ENCODE assay signal across 9 cellular contexts in genomic region chr15:65421360-65422215, GRCh38. TPM values are rescaled to one million over a fixed set of nuclear protein-coding genes. Genes with fewer than 3 reads are reported as not detected.
DNase-seq lines count a peak whose midpoint lies in the region; ATAC-seq lines count a peak whose summit lies in the region.
"Had no signal": no experiment of that assay in that cellular context is flagged by ENCODE, and none has a peak within 500 bp of the region (broad histone marks: within the 10 kb centered on the region; RNA-seq: fewer than 3 reads in every experiment).

No MANE protein-coding gene starts in this region.

- H3K27me3 Mint-ChIP-seq in activated T-cell treated with anti-CD3 and anti-CD28 coated beads, Interleukin-2, amount 50 U/mL, for 72 hours (ENCODE audit: low read depth) = peaks cover 85% of the 10 kb centered on the region
- H3K27me3 Mint-ChIP-seq in T-cell = peaks cover 73 to 80% of the 10 kb centered on the region in 2 donors
- peaks cover 48 to 96% (median 76%) of the 10 kb centered on the region in 5 donors for H3K27me3 Mint-ChIP-seq in naive thymus-derived CD8-positive, alpha-beta T cell

- H3K27ac Mint-ChIP-seq in activated T-cell treated with anti-CD3 and anti-CD28 coated beads, Interleukin-2, amount 50 U/mL, for 72 hours = no peak overlapping the region
- H3K27ac Mint-ChIP-seq in T-cell = no peak overlapping the region
- peak overlapping the region in 1 of 10 donors; percentile 70 for H3K27ac Mint-ChIP-seq in naive thymus-derived CD8-positive, alpha-beta T cell

- H3K9me3 Mint-ChIP-seq in activated T-cell treated with anti-CD3 and anti-CD28 coated beads, Interleukin-2, amount 50 U/mL, for 72 hours = no peaks in the 10 kb centered on the region
- H3K9me3 Mint-ChIP-seq in T-cell = no peaks in the 10 kb centered on the region
- peaks cover 0 to 2% (median 0%) of the 10 kb centered on the region in 9 donors for H3K9me3 Mint-ChIP-seq in naive thymus-derived CD8-positive, alpha-beta T cell

- DNase-seq in activated T-cell treated with anti-CD3 and anti-CD28 coated beads, Interleukin-2, amount 50 U/mL, for 72 hours = peak; percentile 16 to 27
- DNase-seq in activated T-cell treated with anti-CD3 and anti-CD28 coated beads, Interleukin-2, amount 50 U/mL, for 1 hour = no peak
- DNase-seq in T-cell = peak in 2 of 34 experiments; percentile 9 to 10
- peak; percentile 66 for DNase-seq in fibroblast of peridontal ligament (ENCODE audit: extremely low read depth)
- peak in 1 of 10 donors; percentile 4 for DNase-seq in naive thymus-derived CD8-positive, alpha-beta T cell
- DNase-seq in central memory CD4-positive, alpha-beta T cell = no peak
- DNase-seq in NCI-H2029 treated with DMSO at 0.1 percent for 48 hours (lab: John Stamatoyannopoulos, UW) = no peak

- POLR2A ChIA-PET in T-cell (lab: Charles Lee) = interaction anchor here (0.6 kb wide), 2 partner anchors 31 to 312 kb away, joined by 3 to 7 read pairs; no protein-coding TSS in a partner anchor
- POLR2A ChIA-PET in naive thymus-derived CD8-positive, alpha-beta T cell (lab: Charles Lee) = interaction anchor here (0.5 kb wide), 1 partner anchor 58 kb away, joined by 7 read pairs; no protein-coding TSS in a partner anchor

- H3K36me3 Mint-ChIP-seq in activated T-cell treated with anti-CD3 and anti-CD28 coated beads, Interleukin-2, amount 50 U/mL, for 72 hours (ENCODE audit: insufficient read depth in 2 of 2) = peaks cover 3 to 5% of the 10 kb centered on the region in 2 donors
- no peaks in the 10 kb centered on the region for H3K36me3 Mint-ChIP-seq in T-cell
- H3K36me3 Mint-ChIP-seq in naive thymus-derived CD8-positive, alpha-beta T cell = peaks cover 0 to 6% (median 0%) of the 10 kb centered on the region in 3 donors

- peak overlapping the region; percentile 68 to 77 for H3K4me3 Mint-ChIP-seq in activated T-cell treated with anti-CD3 and anti-CD28 coated beads, Interleukin-2, amount 50 U/mL, for 72 hours
- peak overlapping the region; percentile 68 to 79 (median 78) for H3K4me3 Mint-ChIP-seq in T-cell
- peak overlapping the region; percentile 64 to 90 (median 86) for H3K4me3 Mint-ChIP-seq in naive thymus-derived CD8-positive, alpha-beta T cell

- CTCF ChIA-PET in T-cell (lab: Charles Lee) = interaction anchor here (0.5 to 1.1 kb wide), 4 partner anchors 9 to 227 kb away, joined by 3 to 4 read pairs (median 4); no protein-coding TSS in a partner anchor

- H3K4me1 Mint-ChIP-seq in activated T-cell treated with anti-CD3 and anti-CD28 coated beads, Interleukin-2, amount 50 U/mL, for 72 hours (ENCODE audit: low read depth) = peaks cover 20% of the 10 kb centered on the region
- peaks cover 13 to 23% (median 15%) of the 10 kb centered on the region in 3 donors for H3K4me1 Mint-ChIP-seq in T-cell
- H3K4me1 Mint-ChIP-seq in naive thymus-derived CD8-positive, alpha-beta T cell = peaks cover 12 to 23% (median 18%) of the 10 kb centered on the region in 4 donors

- ATAC-seq in activated T-cell treated with anti-CD3 and anti-CD28 coated beads, Interleukin-2, amount 50 U/mL, for 72 hours (replicated peaks in 1 of 2) = peak; percentile 38 to 50
- ATAC-seq in T-cell (replicated peaks in 1 of 4) = peak in 2 of 4 experiments; percentile 19 to 23
- peak in 1 of 2 donors; percentile 35 for ATAC-seq in naive thymus-derived CD8-positive, alpha-beta T cell
- ATAC-seq in HG03432 (IDR thresholded peaks at IDR 0.05; ENCODE audit: unreplicated experiment) = no peak

RNA-seq across cellular contexts. Expression of gene IGDCC4, which starts 1.2 kb away (rescaled TPM):
- total RNA-seq in activated T-cell treated with anti-CD3 and anti-CD28 coated beads, Interleukin-2, amount 50 U/mL, for 72 hours = under 1 TPM; 0.12 to 0.56 TPM
- under 1 TPM in 4 of 5 donors, not detected in 1; 0.13 to 0.32 (median 0.15) TPM for total RNA-seq in T-cell
- under 1 TPM; 0.08 to 0.14 TPM for total RNA-seq in naive thymus-derived CD8-positive, alpha-beta T cell
- under 1 TPM in 1 of 3 donors, not detected in 2; 0.12 TPM for polyA plus RNA-seq in naive thymus-derived CD8-positive, alpha-beta T cell

RNA-seq across cellular contexts. Expression of gene IGDCC3, which starts 43.8 kb away (rescaled TPM):
- total RNA-seq in activated T-cell treated with anti-CD3 and anti-CD28 coated beads, Interleukin-2, amount 50 U/mL, for 72 hours = not detected
- total RNA-seq in T-cell = under 1 TPM in 1 of 5 donors, not detected in 4; 0.06 TPM
- not detected for total RNA-seq in naive thymus-derived CD8-positive, alpha-beta T cell
- polyA plus RNA-seq in naive thymus-derived CD8-positive, alpha-beta T cell = not detected
- total RNA-seq: dermis microvascular lymphatic vessel endothelial cell had no signal

Comparison
In these comparisons a context has a peak if more than half of its experiments do, and no peak if none do; other contexts are left out.
1. DNase-seq: peak in activated T-cell treated with anti-CD3 and anti-CD28 coated beads, Interleukin-2, amount 50 U/mL, for 72 hours (2 of 2) and fibroblast of peridontal ligament (single experiment); none in activated T-cell treated with anti-CD3 and anti-CD28 coated beads, Interleukin-2, amount 50 U/mL, for 1 hour (single experiment), central memory CD4-positive, alpha-beta T cell (single experiment) and NCI-H2029 treated with DMSO at 0.1 percent for 48 hours (single experiment).
2. Peak in every context shown above with its lines, with median percentiles within 50 percentile points of each other: H3K4me3 Mint-ChIP-seq.